In the genomic region with DNA sequence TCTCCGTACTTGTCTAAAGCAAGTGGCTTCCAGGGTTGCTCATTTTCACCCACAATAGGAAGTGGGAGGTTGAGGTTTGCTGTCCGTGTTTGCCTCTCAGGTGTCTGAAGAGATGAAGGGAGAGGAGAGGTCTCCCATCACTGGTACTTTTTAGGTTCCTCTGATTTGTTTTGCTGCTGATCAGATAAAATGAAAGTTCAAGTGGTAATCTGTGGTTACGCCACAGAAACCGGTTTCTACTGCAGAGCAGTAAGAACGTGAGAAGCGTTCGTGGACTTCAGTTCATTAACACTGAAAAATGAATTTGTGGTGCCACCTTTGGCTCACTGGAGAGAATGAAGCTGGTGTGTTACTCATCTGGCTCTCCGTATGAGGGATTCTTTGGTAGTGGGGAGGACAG, we compare ENCODE assay signal across 26 cellular contexts.
DNase-seq lines count a peak whose midpoint lies in the region; ATAC-seq and TF ChIP-seq lines count a peak whose summit lies in the region.
"Had no signal": no experiment of that assay in that cellular context is flagged by ENCODE, and none has a peak within 500 bp of the region (broad histone marks: within the 10 kb centered on the region; RNA-seq: fewer than 3 reads in every experiment).

No MANE protein-coding gene starts in this region.

- H3K4me1 Mint-ChIP-seq in activated T-helper 17 cell treated with anti-CD3 and anti-CD28 coated beads, Interleukin-2, amount 50 U/mL, for 72 hours: peaks cover 10% of the 10 kb centered on the region
- H3K4me1 Mint-ChIP-seq: stimulated activated naive B cell treated with anti-CD40 and anti-IgM and Interleukin-4, amounts not matched to agents 10 μg/mL and 1 μg/mL and 100 μg/mL, for 72 hours had no signal

- H3K9me3 Mint-ChIP-seq in activated naive CD4-positive, alpha-beta T cell treated with anti-CD3 and anti-CD28 coated beads, Interleukin-2, amount 50 U/mL, for 72 hours: no peaks in the 10 kb centered on the region
- no peaks in the 10 kb centered on the region for H3K9me3 Mint-ChIP-seq in activated T-helper 17 cell treated with anti-CD3 and anti-CD28 coated beads, Interleukin-2, amount 50 U/mL, for 72 hours
- H3K9me3 Mint-ChIP-seq: immature natural killer cell had no signal

- no peaks in the 10 kb centered on the region for H3K36me3 Mint-ChIP-seq in activated naive CD4-positive, alpha-beta T cell treated with anti-CD3 and anti-CD28 coated beads, Interleukin-2, amount 50 U/mL, for 72 hours
- no peaks in the 10 kb centered on the region for H3K36me3 Mint-ChIP-seq in activated T-helper 17 cell treated with anti-CD3 and anti-CD28 coated beads, Interleukin-2, amount 50 U/mL, for 72 hours (ENCODE audit: low read depth)
- H3K36me3 Mint-ChIP-seq: stimulated activated naive B cell treated with anti-CD40 and anti-IgM and Interleukin-4, amounts not matched to agents 10 μg/mL and 1 μg/mL and 100 μg/mL, for 72 hours had no signal

- peak overlapping the region; percentile 13 for H3K4me3 Mint-ChIP-seq in activated T-helper 17 cell treated with anti-CD3 and anti-CD28 coated beads, Interleukin-2, amount 50 U/mL, for 72 hours
- H3K4me3 Mint-ChIP-seq: stimulated activated naive B cell treated with anti-CD40 and anti-IgM and Interleukin-4, amounts not matched to agents 10 μg/mL and 1 μg/mL and 100 μg/mL, for 72 hours had no signal

- peak in 1 of 2 donors; percentile 25 for DNase-seq in activated naive CD4-positive, alpha-beta T cell treated with anti-CD3 and anti-CD28 coated beads, Interleukin-2, amount 50 U/mL, for 72 hours (ENCODE audit: low spot score in 2 of 2)
- DNase-seq in activated naive CD4-positive, alpha-beta T cell (lab: John Stamatoyannopoulos, UW): no peak
- DNase-seq in GM12864 (ENCODE audit: low read depth): peak; percentile 27
- peak; percentile 24 for DNase-seq in stimulated activated CD8-positive, alpha-beta memory T cell treated with anti-CD3 and anti-CD28 coated beads, Interleukin-4, amount 100 ng/mL, for 48 hours
- DNase-seq in dedifferentiated amniotic fluid mesenchymal stem cell (ENCODE audit: extremely low spot score): no peak
- no peak for DNase-seq in SHP77 (lab: John Stamatoyannopoulos, UW)
- DNase-seq: activated CD4-positive, CD25-positive, alpha-beta regulatory T cell treated with anti-CD3 and anti-CD28 coated beads, Interleukin-2, amount 50 U/mL, for 72 hours; DMS53; erythroblast; foreskin fibroblast; Kasumi-1; left lung; naive thymus-derived CD4-positive, alpha-beta T cell; NCI-H1092 treated with DMSO at 0.1 percent for 48 hours; NCI-H1930; NCI-H345; NCI-H82; OCI-M1; spleen; stimulated activated naive B cell treated with anti-CD40 and anti-IgM and Interleukin-4, amounts not matched to agents 10 μg/mL and 1 μg/mL and 100 μg/mL, for 72 hours; thyroid gland had no signal

- no peak overlapping the region for H3K4me3 ChIP-seq in GM12864 (ENCODE audit: low read depth, low read length)
- H3K4me3 ChIP-seq: cardiac muscle cell, hepatocyte, left lung, spleen, thyroid gland had no signal

- TF ChIP-seq CTCF in GM12864 (IDR thresholded peaks at IDR 0.05; ENCODE audit: low read depth, low read length, missing control alignments): peak; percentile 15

- no peak overlapping the region for H3K27ac Mint-ChIP-seq in activated naive CD4-positive, alpha-beta T cell treated with anti-CD3 and anti-CD28 coated beads, Interleukin-2, amount 50 U/mL, for 72 hours
- no peak overlapping the region for H3K27ac Mint-ChIP-seq in activated T-helper 17 cell treated with anti-CD3 and anti-CD28 coated beads, Interleukin-2, amount 50 U/mL, for 72 hours
- H3K27ac Mint-ChIP-seq: stimulated activated naive B cell treated with anti-CD40 and anti-IgM and Interleukin-4, amounts not matched to agents 10 μg/mL and 1 μg/mL and 100 μg/mL, for 72 hours had no signal

- H3K27me3 Mint-ChIP-seq in activated T-helper 17 cell treated with anti-CD3 and anti-CD28 coated beads, Interleukin-2, amount 50 U/mL, for 72 hours: peaks cover 19% of the 10 kb centered on the region

- ATAC-seq in activated naive CD4-positive, alpha-beta T cell treated with anti-CD3 and anti-CD28 coated beads, Interleukin-2, amount 50 U/mL, for 72 hours: peak; percentile 85 to 92
- peak; percentile 91 for ATAC-seq in activated T-helper 17 cell treated with anti-CD3 and anti-CD28 coated beads, Interleukin-2, amount 50 U/mL, for 72 hours (replicated peaks)
- ATAC-seq in GM19397 (IDR thresholded peaks at IDR 0.05; ENCODE audit: unreplicated experiment): no peak
- ATAC-seq: left lung; naive thymus-derived CD4-positive, alpha-beta T cell; stimulated activated naive B cell treated with anti-CD40 and anti-IgM and Interleukin-4, amounts not matched to agents 10 μg/mL and 1 μg/mL and 100 μg/mL, for 72 hours had no signal

Comparison
In these comparisons a context has a peak if more than half of its experiments do, and no peak if none do; other contexts are left out.
1. DNase-seq: peak in GM12864 (single experiment) and stimulated activated CD8-positive, alpha-beta memory T cell treated with anti-CD3 and anti-CD28 coated beads, Interleukin-4, amount 100 ng/mL, for 48 hours (single experiment); none in activated naive CD4-positive, alpha-beta T cell (0 of 4), dedifferentiated amniotic fluid mesenchymal stem cell (single experiment) and SHP77 (0 of 2).